ENCODE assay signal across 8 cellular contexts in the genomic region with DNA sequence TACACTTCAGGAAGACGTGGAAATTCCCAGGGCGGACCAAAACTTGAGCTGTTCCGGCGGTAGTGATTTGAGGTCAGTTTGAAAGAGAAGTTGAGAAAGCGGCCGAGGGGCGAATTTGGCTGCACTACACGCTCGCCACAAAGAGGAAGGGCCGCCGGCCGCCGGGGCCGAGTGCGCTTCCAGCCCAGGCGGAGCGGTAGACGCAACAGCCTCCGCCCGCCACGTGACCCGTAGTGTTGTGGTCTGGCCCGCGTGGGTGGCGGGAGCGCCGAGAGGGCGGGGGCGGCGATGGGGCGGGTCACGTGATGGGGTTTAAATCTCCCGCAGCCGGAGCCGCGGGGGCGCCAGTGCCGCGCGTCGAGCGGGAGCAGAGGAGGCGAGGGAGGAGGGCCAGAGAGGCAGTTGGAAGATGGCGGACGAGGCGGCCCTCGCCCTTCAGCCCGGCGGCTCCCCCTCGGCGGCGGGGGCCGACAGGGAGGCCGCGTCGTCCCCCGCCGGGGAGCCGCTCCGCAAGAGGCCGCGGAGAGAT. TPM values are rescaled to one million over a fixed set of nuclear protein-coding genes. Genes with fewer than 3 reads are reported as not detected.
DNase-seq lines count a peak whose midpoint lies in the region; ATAC-seq, FAIRE-seq and TF ChIP-seq lines count a peak whose summit lies in the region.

TSS of gene SIRT1 (plus strand) at position 344 of the 529 bp plus-strand sequence. CDS start at position 410, 66 bp downstream.

- peak within 1 kb of the TSS; percentile 71 to 97 (median 90) for H3K27ac ChIP-seq in pancreas
- peak within 1 kb of the TSS; percentile 90 to 93 (median 92) for H3K27ac ChIP-seq in thyroid gland

- DNase-seq in NCI-H128 (lab: John Stamatoyannopoulos, UW; ENCODE audit: unreplicated experiment) (peak; percentile 85), SW 1271 (lab: John Stamatoyannopoulos, UW) (peak; percentile 84), Right ventricle myocardium inferior (ENCODE audit: missing footprints) (peak; percentile 99), pancreas (peak; percentile 96 to 98 (median 98)), thyroid gland (peak; percentile 98)
- peak; percentile 71 for DNase-seq in activated naive CD8-positive, alpha-beta T cell treated with anti-CD3 and anti-CD28 coated beads, Interleukin-2, amount 50 U/mL, for 16 hours (ENCODE audit: low read depth, low spot score)

- H3K27me3 ChIP-seq in pancreas: no peaks in the 10 kb centered on the region
- H3K27me3 ChIP-seq in thyroid gland: no peaks in the 10 kb centered on the region

- H3K36me3 ChIP-seq in pancreas: peaks cover 0 to 11% (median 7%) of the 10 kb centered on the region in 3 donors
- H3K36me3 ChIP-seq in thyroid gland: peaks cover 18 to 22% of the 10 kb centered on the region in 2 donors

- WGBS in pancreas, 2 donors: 0 to 1% methylated on average over 31 to 62 of the region's 62 CpGs
- 0 to 1% methylated on average over 7 to 11 of the region's 62 CpGs for WGBS in thyroid gland, 2 donors

- no peak for FAIRE-seq in pancreas (lab: Jason Lieb, UNC)

- peak; percentile 76 to 91 for TF ChIP-seq POLR2A in thyroid gland (IDR thresholded peaks at IDR 0.05)

- TF ChIP-seq CTCF in GM12875 (IDR thresholded peaks at IDR 0.05; ENCODE audit: borderline replicate concordance, insufficient read depth, low read depth, low read length): no peak
- TF ChIP-seq CTCF in pancreas (IDR thresholded peaks at IDR 0.05): no peak
- no peak for TF ChIP-seq CTCF in thyroid gland (IDR thresholded peaks at IDR 0.05)

- ATAC-seq in HG02759 (IDR thresholded peaks at IDR 0.05; ENCODE audit: unreplicated experiment) (peak; percentile 86), Right ventricle myocardium inferior (peak; percentile 97), pancreas (peak; percentile 87 to 95 (median 89))

- H3K9me3 ChIP-seq in pancreas (no peaks in the 10 kb centered on the region), thyroid gland (no peaks in the 10 kb centered on the region)

- peaks cover 0 to 18% (median 14%) of the 10 kb centered on the region in 3 donors for H3K4me1 ChIP-seq in pancreas
- H3K4me1 ChIP-seq in thyroid gland: peaks cover 0 to 4% of the 10 kb centered on the region in 2 donors

- intact Hi-C loops in Right ventricle myocardium inferior (cut with DNase I): loop anchor here (2.0 to 10.0 kb wide), 2 partner anchors 190 to 446 kb away; partner anchors contain the start of gene HERC4
- intact Hi-C loops in pancreas (cut with DNase I): no loop called here
- intact Hi-C loops in thyroid gland (cut with DNase I): no loop called here

- H3K4me3 ChIP-seq in GM12875 (ENCODE audit: low read depth, low read length) (peak within 1 kb of the TSS; percentile 86), pancreas (peak within 1 kb of the TSS; percentile 53 to 76 (median 69)), thyroid gland (replicated peaks in 1 of 3) (peak within 1 kb of the TSS; percentile 10 to 90 (median 61))

RNA-seq across cellular contexts. Expression of gene SIRT1, which starts in this region (rescaled TPM):
- total RNA-seq in Right ventricle myocardium inferior (10.9 TPM), pancreas (10 to 100 TPM in 4 of 6 donors, 1 to 10 TPM in 2; 8.7 to 15.9 (median 10.6) TPM), thyroid gland (10 to 100 TPM; 18.4 to 40.4 (median 27.6) TPM)
- polyA plus RNA-seq in pancreas: 1 to 10 TPM; 4.8 to 8.9 TPM

Comparison
In these comparisons a context has a peak if more than half of its experiments do, and no peak if none do; other contexts are left out.
1. Peak in every context shown above with its lines: DNase-seq, ATAC-seq, H3K4me3 ChIP-seq and H3K27ac ChIP-seq.